ENCODE assay signal across 8 cellular contexts in genomic region chr7:23679898-23680416, GRCh38. TPM values are rescaled to one million over a fixed set of nuclear protein-coding genes. Genes with fewer than 3 reads are reported as not detected.
DNase-seq lines count a peak whose midpoint lies in the region; ATAC-seq and TF ChIP-seq lines count a peak whose summit lies in the region.

A gene with protein sequence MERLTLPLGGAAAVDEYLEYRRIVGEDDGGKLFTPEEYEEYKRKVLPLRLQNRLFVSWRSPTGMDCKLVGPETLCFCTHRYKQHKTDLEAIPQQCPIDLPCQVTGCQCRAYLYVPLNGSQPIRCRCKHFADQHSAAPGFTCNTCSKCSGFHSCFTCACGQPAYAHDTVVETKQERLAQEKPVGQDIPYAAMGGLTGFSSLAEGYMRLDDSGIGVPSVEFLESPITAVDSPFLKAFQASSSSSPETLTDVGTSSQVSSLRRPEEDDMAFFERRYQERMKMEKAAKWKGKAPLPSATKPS (plus strand): TSS chr7:23680199. CDS start chr7:23680219, 20 bp downstream.

- H3K4me3 ChIP-seq in PC-3 (ENCODE audit: low read length) = peak within 1 kb of the TSS; percentile 76
- peak within 1 kb of the TSS; percentile 77 for H3K4me3 ChIP-seq in osteoblast (ENCODE audit: insufficient read depth, low read length)

- ATAC-seq in GM21367 (IDR thresholded peaks at IDR 0.05; ENCODE audit: unreplicated experiment) (peak; percentile 92), PC-3 (peak; percentile 93)

- intact Hi-C loops in Calu3 (cut with micrococcal nuclease; ENCODE audit: unreplicated experiment) (loop anchor here (5.0 kb wide), 1 partner anchor 83 kb away; the partner anchor contains the start of gene CCDC126), PC-3 (cut with micrococcal nuclease) (loop anchor here (1.0 to 2.0 kb wide), 2 partner anchors 33 to 83 kb away; partner anchors contain the start of gene CCDC126)

- H3K79me2 ChIP-seq in PC-3 (ENCODE audit: low read length) (no peaks in the 10 kb centered on the region), osteoblast (ENCODE audit: insufficient read depth, low read length) (no peaks in the 10 kb centered on the region)

- peak within 1 kb of the TSS; percentile 56 for H3K9ac ChIP-seq in PC-3 (ENCODE audit: low read length)

- peak within 1 kb of the TSS; percentile 75 for H3K27ac Mint-ChIP-seq in Calu3 (ENCODE audit: unreplicated experiment)

- H3K36me3 ChIP-seq in PC-3 (ENCODE audit: low read depth, low read length) (no peaks in the 10 kb centered on the region), osteoblast (ENCODE audit: insufficient read depth, low read length) (no peaks in the 10 kb centered on the region)

- CTCF ChIA-PET in Calu3 (lab: Charles Lee) (interaction anchor here (0.5 to 1.7 kb wide), 5 partner anchors 12 to 297 kb away, joined by 3 to 4 read pairs (median 3); partner anchors contain the start of gene CCDC126), PC-3 (lab: Charles Lee) (interaction anchor here (0.6 kb wide), 1 partner anchor 133 kb away, joined by 6 read pairs; no protein-coding TSS in a partner anchor)

- POLR2A ChIA-PET in PC-3 (lab: Charles Lee; ENCODE audit: unreplicated experiment) = no interaction called here

- H3K9me3 ChIP-seq in PC-3 (ENCODE audit: low read length) = no peaks in the 10 kb centered on the region
- no peaks in the 10 kb centered on the region for H3K9me3 ChIP-seq in osteoblast (ENCODE audit: low read depth, low read length)

- DNase-seq in Calu3 (peak; percentile 95), HUDEP-2 (lab: John Stamatoyannopoulos, UW; ENCODE audit: unreplicated experiment in 76 of 76) (peak in 74 of 76 experiments; percentile 11 to 93 (median 73)), PC-3 (peak; percentile 81), globus pallidus (ENCODE audit: low spot score) (peak; percentile 90), osteoblast (ENCODE audit: insufficient read length, low spot score, missing footprints) (peak; percentile 90)
- peak; percentile 47 to 74 (median 57) for DNase-seq in activated naive CD4-positive, alpha-beta T cell (lab: John Stamatoyannopoulos, UW)

- BruUV-seq in Calu3 (replicated peaks; lab: Mats Ljungman, UMichigan) = no TSS peak
- no TSS peak for BruUV-seq in PC-3 (replicated peaks; lab: Mats Ljungman, UMichigan)

- H3K27me3 Mint-ChIP-seq in Calu3 (ENCODE audit: unreplicated experiment) = no peaks in the 10 kb centered on the region

- H3K27me3 ChIP-seq in PC-3 (ENCODE audit: low read length) (no peaks in the 10 kb centered on the region), osteoblast (ENCODE audit: insufficient read depth, low read length) (no peaks in the 10 kb centered on the region)

- H2AFZ ChIP-seq in PC-3 (ENCODE audit: low read length) (peak within 1 kb of the TSS; percentile 93), osteoblast (ENCODE audit: low read length) (peak within 1 kb of the TSS; percentile 98)

- H3K4me1 Mint-ChIP-seq in Calu3 (ENCODE audit: low read depth, unreplicated experiment) = peaks cover 29% of the 10 kb centered on the region

- H3K27ac ChIP-seq in PC-3 (ENCODE audit: low read length) (no peak within 1 kb of the TSS), osteoblast (ENCODE audit: low read depth, low read length) (no peak within 1 kb of the TSS), temporal lobe (ENCODE audit: low read depth, low read length) (peak within 1 kb of the TSS; percentile 61)

- no peaks in the 10 kb centered on the region for H3K9me2 ChIP-seq in PC-3 (replicated peaks; ENCODE audit: low read length)

- H3K9me3 Mint-ChIP-seq in Calu3 (ENCODE audit: low read depth, unreplicated experiment) = no peaks in the 10 kb centered on the region

- peak within 1 kb of the TSS; percentile 96 for H3K4me2 ChIP-seq in PC-3 (ENCODE audit: low read length)
- peak within 1 kb of the TSS; percentile 97 for H3K4me2 ChIP-seq in osteoblast (ENCODE audit: insufficient read depth, low read length)

- H3K4me1 ChIP-seq in PC-3 (ENCODE audit: insufficient read depth, low read length) (peaks cover 3% of the 10 kb centered on the region; the same call in 1 of the 2 replicates), osteoblast (ENCODE audit: insufficient read depth, low read length) (no peaks in the 10 kb centered on the region)

- peak within 1 kb of the TSS; percentile 94 for H3K4me3 Mint-ChIP-seq in Calu3 (ENCODE audit: low read depth, unreplicated experiment)

- TF ChIP-seq CTCF in Calu3 (IDR thresholded peaks at IDR 0.05; ENCODE audit: unreplicated experiment) = peak; percentile 95
- peak; percentile 63 for TF ChIP-seq CTCF in PC-3 (conservative IDR thresholded peaks at IDR 0.05; ENCODE audit: low read depth, low read length)
- TF ChIP-seq CTCF in osteoblast (IDR thresholded peaks at IDR 0.05; ENCODE audit: extremely low read depth, low read depth, low read length) = peak; percentile 48

- peaks cover 29% of the 10 kb centered on the region for H3K36me3 Mint-ChIP-seq in Calu3 (ENCODE audit: insufficient read depth, unreplicated experiment)

- H3F3A ChIP-seq in PC-3 (ENCODE audit: low read length, unreplicated experiment) = no peaks in the 10 kb centered on the region

- no peaks in the 10 kb centered on the region for H4K20me1 ChIP-seq in PC-3 (ENCODE audit: low read length)
- H4K20me1 ChIP-seq in osteoblast (ENCODE audit: insufficient read depth, low read length) = no peaks in the 10 kb centered on the region

RNA-seq across cellular contexts. Expression of the gene that starts here (rescaled TPM):
- total RNA-seq in Calu3 (2022) = 25.2 and 30.8 TPM in 2 replicates
- total RNA-seq in PC-3 (2014; rRNA removed) = 0.75 and 5.6 TPM in 2 replicates
- total RNA-seq in osteoblast = 0.72 and 1.8 TPM in 2 replicates
- 6.9 TPM for total RNA-seq in temporal lobe
